In genomic region chr13:45511310-45512147, GRCh38 we compare ENCODE assay signal across 8 cellular contexts. TPM values are rescaled to one million over a fixed set of nuclear protein-coding genes. Genes with fewer than 3 reads are reported as not detected.
DNase-seq lines count a peak whose midpoint lies in the region; ATAC-seq and TF ChIP-seq lines count a peak whose summit lies in the region.

No MANE protein-coding gene starts in this region.

- H3K36me3 ChIP-seq in aorta (ENCODE audit: control insufficient read depth in 1 of 2, insufficient read depth in 2 of 2, low read length in 1 of 2) (peaks cover 9 to 10% of the 10 kb centered on the region in 2 donors), MG63 (peaks cover 62% of the 10 kb centered on the region)

- H3K27me3 ChIP-seq in aorta (ENCODE audit: control insufficient read depth in 1 of 2, insufficient read depth in 2 of 2, low read length in 1 of 2) (no peaks in the 10 kb centered on the region), MG63 (no peaks in the 10 kb centered on the region)

- no peaks in the 10 kb centered on the region for H3K9me3 ChIP-seq in aorta (ENCODE audit: control insufficient read depth, low read length)
- no peaks in the 10 kb centered on the region for H3K9me3 ChIP-seq in MG63

- TF ChIP-seq CTCF in AG09319 (IDR thresholded peaks at IDR 0.05; ENCODE audit: low read depth, low read length) = peak; percentile 72
- peak; percentile 90 for TF ChIP-seq CTCF in GM10248 (IDR thresholded peaks at IDR 0.05; ENCODE audit: control extremely low read depth, extremely low read depth, low read depth, missing control alignments)

- H3K4me1 ChIP-seq in aorta (ENCODE audit: control insufficient read depth in 1 of 2, insufficient read depth in 2 of 2, low read length in 2 of 2) = no peaks in the 10 kb centered on the region

- no peak overlapping the region for H3K4me3 ChIP-seq in aorta (ENCODE audit: low read length in 2 of 2)
- H3K4me3 ChIP-seq in MG63 = no peak overlapping the region

- no peak overlapping the region for H3K27ac ChIP-seq in aorta (ENCODE audit: low read depth in 1 of 2, low read length in 2 of 2)

- DNase-seq in AG09319 (ENCODE audit: extremely low read depth, low read depth) (peak; percentile 37), GM10248 (ENCODE audit: extremely low spot score) (peak; percentile 58), NCI-H1092 (lab: John Stamatoyannopoulos, UW) (peak; percentile 16), medulla oblongata (ENCODE audit: extremely low spot score) (peak; percentile 88), aorta (no peak), MG63 (no peak)
- DNase-seq in effector CD4-positive, alpha-beta T cell = peak; percentile 12

- CTCF ChIA-PET in GM10248 (lab: Yijun Ruan, JAX) = interaction anchor here (0.7 to 2.9 kb wide), 8 partner anchors 8 to 217 kb away, joined by 3 to 15 read pairs (median 5); no protein-coding TSS in a partner anchor

- WGBS in aorta, 2 donors = 52 to 54% methylated on average over 3 of the region's 3 CpGs

- ATAC-seq in SK-N-SH treated with all-trans-retinoic acid at 6 μM for 48 hours (peak; percentile 87), aorta (ENCODE audit: low FRiP score) (peak; percentile 82)

- POLR2A ChIA-PET in GM10248 (lab: Yijun Ruan, JAX) = no interaction called here

- intact Hi-C loops in aorta (cut with DNase I) = no loop called here

TF ChIP-seq in SK-N-SH treated with all-trans-retinoic acid at 6 μM for 48 hours, 23 proteins besides CTCF, POLR2A, EP300 and RAD21:
- no peak for TF ChIP-seq PPARA (CRISPR knock-in tag; IDR thresholded peaks at IDR 0.05; ENCODE audit: borderline replicate concordance)
- no peak for TF ChIP-seq RARB (CRISPR knock-in tag; IDR thresholded peaks at IDR 0.05)
- TF ChIP-seq ZFP3 (CRISPR knock-in tag; IDR thresholded peaks at IDR 0.05) = no peak
- TF ChIP-seq, protein P1, sequence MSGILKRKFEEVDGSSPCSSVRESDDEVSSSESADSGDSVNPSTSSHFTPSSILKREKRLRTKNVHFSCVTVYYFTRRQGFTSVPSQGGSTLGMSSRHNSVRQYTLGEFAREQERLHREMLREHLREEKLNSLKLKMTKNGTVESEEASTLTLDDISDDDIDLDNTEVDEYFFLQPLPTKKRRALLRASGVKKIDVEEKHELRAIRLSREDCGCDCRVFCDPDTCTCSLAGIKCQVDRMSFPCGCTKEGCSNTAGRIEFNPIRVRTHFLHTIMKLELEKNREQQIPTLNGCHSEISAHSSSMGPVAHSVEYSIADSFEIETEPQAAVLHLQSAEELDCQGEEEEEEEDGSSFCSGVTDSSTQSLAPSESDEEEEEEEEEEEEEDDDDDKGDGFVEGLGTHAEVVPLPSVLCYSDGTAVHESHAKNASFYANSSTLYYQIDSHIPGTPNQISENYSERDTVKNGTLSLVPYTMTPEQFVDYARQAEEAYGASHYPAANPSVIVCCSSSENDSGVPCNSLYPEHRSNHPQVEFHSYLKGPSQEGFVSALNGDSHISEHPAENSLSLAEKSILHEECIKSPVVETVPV (CRISPR knock-in tag; IDR thresholded peaks at IDR 0.05) = no peak
- no peak for TF ChIP-seq TOX (CRISPR knock-in tag; IDR thresholded peaks at IDR 0.05; ENCODE audit: borderline replicate concordance)
- TF ChIP-seq, protein P2, sequence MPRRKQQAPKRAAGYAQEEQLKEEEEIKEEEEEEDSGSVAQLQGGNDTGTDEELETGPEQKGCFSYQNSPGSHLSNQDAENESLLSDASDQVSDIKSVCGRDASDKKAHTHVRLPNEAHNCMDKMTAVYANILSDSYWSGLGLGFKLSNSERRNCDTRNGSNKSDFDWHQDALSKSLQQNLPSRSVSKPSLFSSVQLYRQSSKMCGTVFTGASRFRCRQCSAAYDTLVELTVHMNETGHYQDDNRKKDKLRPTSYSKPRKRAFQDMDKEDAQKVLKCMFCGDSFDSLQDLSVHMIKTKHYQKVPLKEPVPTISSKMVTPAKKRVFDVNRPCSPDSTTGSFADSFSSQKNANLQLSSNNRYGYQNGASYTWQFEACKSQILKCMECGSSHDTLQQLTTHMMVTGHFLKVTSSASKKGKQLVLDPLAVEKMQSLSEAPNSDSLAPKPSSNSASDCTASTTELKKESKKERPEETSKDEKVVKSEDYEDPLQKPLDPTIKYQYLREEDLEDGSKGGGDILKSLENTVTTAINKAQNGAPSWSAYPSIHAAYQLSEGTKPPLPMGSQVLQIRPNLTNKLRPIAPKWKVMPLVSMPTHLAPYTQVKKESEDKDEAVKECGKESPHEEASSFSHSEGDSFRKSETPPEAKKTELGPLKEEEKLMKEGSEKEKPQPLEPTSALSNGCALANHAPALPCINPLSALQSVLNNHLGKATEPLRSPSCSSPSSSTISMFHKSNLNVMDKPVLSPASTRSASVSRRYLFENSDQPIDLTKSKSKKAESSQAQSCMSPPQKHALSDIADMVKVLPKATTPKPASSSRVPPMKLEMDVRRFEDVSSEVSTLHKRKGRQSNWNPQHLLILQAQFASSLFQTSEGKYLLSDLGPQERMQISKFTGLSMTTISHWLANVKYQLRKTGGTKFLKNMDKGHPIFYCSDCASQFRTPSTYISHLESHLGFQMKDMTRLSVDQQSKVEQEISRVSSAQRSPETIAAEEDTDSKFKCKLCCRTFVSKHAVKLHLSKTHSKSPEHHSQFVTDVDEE (CRISPR knock-in tag; IDR thresholded peaks at IDR 0.05) = no peak
- TF ChIP-seq ZC3H10 (CRISPR knock-in tag; IDR thresholded peaks at IDR 0.05) = no peak
- no peak for TF ChIP-seq ZFP30 (CRISPR knock-in tag; IDR thresholded peaks at IDR 0.05)
- no peak for TF ChIP-seq CSDC2 (CRISPR knock-in tag; IDR thresholded peaks at IDR 0.05)
- no peak for TF ChIP-seq ZNF8 (CRISPR knock-in tag; IDR thresholded peaks at IDR 0.05)
- TF ChIP-seq, protein P3, sequence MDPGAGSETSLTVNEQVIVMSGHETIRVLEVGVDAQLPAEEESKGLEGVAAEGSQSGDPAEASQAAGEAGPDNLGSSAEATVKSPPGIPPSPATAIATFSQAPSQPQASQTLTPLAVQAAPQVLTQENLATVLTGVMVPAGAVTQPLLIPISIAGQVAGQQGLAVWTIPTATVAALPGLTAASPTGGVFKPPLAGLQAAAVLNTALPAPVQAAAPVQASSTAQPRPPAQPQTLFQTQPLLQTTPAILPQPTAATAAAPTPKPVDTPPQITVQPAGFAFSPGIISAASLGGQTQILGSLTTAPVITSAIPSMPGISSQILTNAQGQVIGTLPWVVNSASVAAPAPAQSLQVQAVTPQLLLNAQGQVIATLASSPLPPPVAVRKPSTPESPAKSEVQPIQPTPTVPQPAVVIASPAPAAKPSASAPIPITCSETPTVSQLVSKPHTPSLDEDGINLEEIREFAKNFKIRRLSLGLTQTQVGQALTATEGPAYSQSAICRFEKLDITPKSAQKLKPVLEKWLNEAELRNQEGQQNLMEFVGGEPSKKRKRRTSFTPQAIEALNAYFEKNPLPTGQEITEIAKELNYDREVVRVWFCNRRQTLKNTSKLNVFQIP (CRISPR knock-in tag; IDR thresholded peaks at IDR 0.05; ENCODE audit: borderline replicate concordance, low read depth) = no peak
- TF ChIP-seq, protein P4, sequence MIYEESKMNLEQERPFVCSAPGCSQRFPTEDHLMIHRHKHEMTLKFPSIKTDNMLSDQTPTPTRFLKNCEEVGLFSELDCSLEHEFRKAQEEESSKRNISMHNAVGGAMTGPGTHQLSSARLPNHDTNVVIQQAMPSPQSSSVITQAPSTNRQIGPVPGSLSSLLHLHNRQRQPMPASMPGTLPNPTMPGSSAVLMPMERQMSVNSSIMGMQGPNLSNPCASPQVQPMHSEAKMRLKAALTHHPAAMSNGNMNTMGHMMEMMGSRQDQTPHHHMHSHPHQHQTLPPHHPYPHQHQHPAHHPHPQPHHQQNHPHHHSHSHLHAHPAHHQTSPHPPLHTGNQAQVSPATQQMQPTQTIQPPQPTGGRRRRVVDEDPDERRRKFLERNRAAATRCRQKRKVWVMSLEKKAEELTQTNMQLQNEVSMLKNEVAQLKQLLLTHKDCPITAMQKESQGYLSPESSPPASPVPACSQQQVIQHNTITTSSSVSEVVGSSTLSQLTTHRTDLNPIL (CRISPR knock-in tag; IDR thresholded peaks at IDR 0.05; ENCODE audit: low read depth) = no peak
- TF ChIP-seq OSR1 (CRISPR knock-in tag; IDR thresholded peaks at IDR 0.05) = no peak
- no peak for TF ChIP-seq ZNF565 (CRISPR knock-in tag; conservative IDR thresholded peaks at IDR 0.05; ENCODE audit: low read depth)
- TF ChIP-seq ESRRG (CRISPR knock-in tag; IDR thresholded peaks at IDR 0.05) = no peak
- no peak for TF ChIP-seq BACH2 (CRISPR knock-in tag; IDR thresholded peaks at IDR 0.05; ENCODE audit: borderline replicate concordance)
- TF ChIP-seq PATZ1 (CRISPR knock-in tag; IDR thresholded peaks at IDR 0.05; ENCODE audit: borderline replicate concordance) = no peak
- TF ChIP-seq ISL1 (CRISPR knock-in tag; IDR thresholded peaks at IDR 0.05) = no peak
- TF ChIP-seq ARNTL (CRISPR knock-in tag; IDR thresholded peaks at IDR 0.05; ENCODE audit: borderline replicate concordance, low read depth) = no peak
TF ChIP-seq in SK-N-SH treated with all-trans-retinoic acid at 6 μM for 48 hours: peak in this region for 0.

RNA-seq across cellular contexts. Expression of gene COG3, which starts 46.8 kb away (rescaled TPM):
- total RNA-seq in aorta = 10 to 100 TPM; 34.3 to 39.3 TPM
- 10 to 100 TPM in 1 of 2 donors, 1 to 10 TPM in 1; 7.4 to 19.0 TPM for polyA plus RNA-seq in aorta
- 15.2 and 18.3 TPM in 2 replicates for total RNA-seq in MG63 (2014; rRNA removed; shearing (Covaris generic); ENCODE audit: low replicate concordance)

Comparison
In these comparisons a context has a peak if more than half of its experiments do, and no peak if none do; other contexts are left out.
1. DNase-seq: peak in AG09319 (single experiment), GM10248 (single experiment), NCI-H1092 (single experiment), effector CD4-positive, alpha-beta T cell (single experiment) and medulla oblongata (single experiment); none in aorta (0 of 2) and MG63 (single experiment).